Comparison of ENCODE assay signal across 24 cellular contexts in the genomic region with DNA sequence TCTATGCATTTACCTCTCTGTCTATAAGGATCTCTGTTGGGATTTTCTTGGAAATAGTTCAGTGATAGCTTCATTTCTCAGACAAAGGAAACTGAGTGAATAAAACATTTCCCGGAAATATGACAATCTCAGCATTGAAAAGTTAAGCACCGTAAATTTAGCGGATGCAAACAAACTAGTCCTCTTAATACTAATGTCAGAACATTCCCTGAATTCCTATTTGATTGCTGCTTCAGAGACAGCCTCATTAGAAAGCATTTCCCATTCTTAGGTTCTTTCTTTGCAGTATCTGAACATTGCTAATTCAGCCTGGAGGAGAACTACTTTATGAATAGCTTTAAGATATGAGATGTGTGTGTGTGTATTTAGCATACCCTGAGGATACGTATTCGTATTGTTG.
"Had no signal": no experiment of that assay in that cellular context is flagged by ENCODE, and none has a peak within 500 bp of the region (broad histone marks: within the 10 kb centered on the region; RNA-seq: fewer than 3 reads in every experiment).

No MANE protein-coding gene starts in this region.

- H3K36me3 ChIP-seq: SJSA1 had no signal

- H3K27me3 ChIP-seq: SJSA1 had no signal

- H3K4me3 ChIP-seq: SJSA1, SK-N-MC had no signal

- DNase-seq: Kasumi-1, KG1, MV-4-11, NCI-H1048, NCI-H1105, NCI-H1417, NCI-H1436 treated with DMSO at 0.1 percent for 48 hours, NCI-H1694, NCI-H187 treated with DMSO at 0.1 percent for 48 hours, NCI-H2081, NCI-H2107, NCI-H226, NCI-H446, NCI-H510A, NCI-H524 treated with DMSO at 0.1 percent for 48 hours, NCI-H69, NCI-H774, Right ventricle myocardium superior, RPMI8226, SIG-M5, SW 1271 had no signal

- H3K27ac ChIP-seq: HL-60, SJSA1, SK-N-MC had no signal

- H3K9me3 ChIP-seq: SJSA1 had no signal
